11 cellular contexts compared by ENCODE assay signal in the genomic region with DNA sequence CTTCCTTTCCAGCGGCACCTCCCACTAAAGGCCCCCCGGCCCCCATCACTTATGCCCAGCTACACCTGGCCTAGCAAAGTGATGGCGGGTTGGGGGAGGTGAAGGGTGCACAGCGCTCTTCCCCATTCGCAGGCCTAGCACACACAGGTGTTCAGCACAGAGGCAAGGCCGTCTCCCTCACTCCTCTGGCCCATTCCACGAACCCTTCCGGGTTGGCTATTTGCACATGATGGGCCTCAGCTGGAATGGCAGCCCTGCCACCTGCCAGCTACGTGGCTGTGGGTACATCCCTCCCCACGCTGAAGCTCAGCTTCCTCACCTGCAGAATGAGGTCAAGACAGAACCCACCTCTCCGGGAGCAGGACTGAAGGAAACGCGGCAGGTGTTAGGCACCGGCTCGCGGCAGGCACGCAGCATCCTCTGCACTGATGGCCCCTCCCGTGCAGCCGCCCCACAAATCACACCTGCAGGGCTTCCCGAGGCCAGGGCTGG. TPM values are rescaled to one million over a fixed set of nuclear protein-coding genes. Genes with fewer than 3 reads are reported as not detected.
DNase-seq lines count a peak whose midpoint lies in the region; ATAC-seq and TF ChIP-seq lines count a peak whose summit lies in the region.
"Had no signal": no experiment of that assay in that cellular context is flagged by ENCODE, and none has a peak within 500 bp of the region (broad histone marks: within the 10 kb centered on the region; RNA-seq: fewer than 3 reads in every experiment).

No MANE protein-coding gene starts in this region.

- TF ChIP-seq CTCF in MCF 10A (IDR thresholded peaks at IDR 0.05; ENCODE audit: unreplicated experiment) (no peak), breast epithelium (IDR thresholded peaks at IDR 0.05) (no peak), colonic mucosa (IDR thresholded peaks at IDR 0.05) (no peak), uterus (IDR thresholded peaks at IDR 0.05) (no peak)

- H3K36me3 ChIP-seq in breast epithelium (no peaks in the 10 kb centered on the region), colonic mucosa (no peaks in the 10 kb centered on the region), uterus (no peaks in the 10 kb centered on the region)
- H3K36me3 ChIP-seq: ovary had no signal

- H3K4me3 ChIP-seq in breast epithelium (no peak overlapping the region), colonic mucosa (no peak overlapping the region), uterus (no peak overlapping the region)
- H3K4me3 ChIP-seq: ovary had no signal

- POLR2A ChIA-PET in MCF 10A (lab: Yijun Ruan, JAX), result no interaction called here
- POLR2A ChIA-PET in activated naive CD8-positive, alpha-beta T cell treated with anti-CD3 and anti-CD28 coated beads, Interleukin-2, amount 10 ng/mL, durations not matched to agents 7 days and 5 days (lab: Charles Lee), result interaction anchor here (1.8 to 1.9 kb wide), 2 partner anchors 63 to 72 kb away, joined by 6 read pairs; partner anchors contain the start of gene NUP50

- H3K27ac ChIP-seq in breast epithelium, result peak overlapping the region in 1 of 2 donors; percentile 58
- H3K27ac ChIP-seq in colonic mucosa, result no peak overlapping the region
- no peak overlapping the region for H3K27ac ChIP-seq in uterus
- H3K27ac ChIP-seq: ovary had no signal

- ATAC-seq in HG03342 (IDR thresholded peaks at IDR 0.05; ENCODE audit: unreplicated experiment), result peak; percentile 13
- no peak for ATAC-seq in activated naive CD8-positive, alpha-beta T cell treated with anti-CD3 and anti-CD28 coated beads, Interleukin-2, amount 10 ng/mL, durations not matched to agents 7 days and 5 days (ENCODE audit: low read depth)

- DNase-seq in MCF 10A (ENCODE audit: unreplicated experiment) (no peak), breast epithelium (ENCODE audit: low spot score in 2 of 2) (no peak), colonic mucosa (no peak), NCI-H226 (no peak), uterus (no peak), NCI-H446 (lab: John Stamatoyannopoulos, UW) (no peak)
- DNase-seq in activated naive CD8-positive, alpha-beta T cell treated with anti-CD3 and anti-CD28 coated beads, Interleukin-2, amount 10 ng/mL, durations not matched to agents 7 days and 5 days, result no peak
- DNase-seq: ovary; stimulated activated CD4-positive, alpha-beta T cell treated with anti-CD3 and anti-CD28 coated beads, Interleukin-4, amount 100 ng/mL, for 4 hours had no signal

- peaks cover 0 to 3% of the 10 kb centered on the region in 2 donors for H3K4me1 ChIP-seq in breast epithelium
- H3K4me1 ChIP-seq in colonic mucosa, result no peaks in the 10 kb centered on the region
- H3K4me1 ChIP-seq in uterus, result no peaks in the 10 kb centered on the region

- peaks cover 5% of the 10 kb centered on the region for H3K4me1 Mint-ChIP-seq in MCF 10A (ENCODE audit: insufficient read depth, unreplicated experiment)
- peaks cover 24% of the 10 kb centered on the region for H3K4me1 Mint-ChIP-seq in activated naive CD8-positive, alpha-beta T cell treated with anti-CD3 and anti-CD28 coated beads, Interleukin-2, amount 10 ng/mL, durations not matched to agents 7 days and 5 days

- H3K27me3 Mint-ChIP-seq in MCF 10A (ENCODE audit: insufficient read depth, unreplicated experiment), result no peaks in the 10 kb centered on the region
- no peaks in the 10 kb centered on the region for H3K27me3 Mint-ChIP-seq in activated naive CD8-positive, alpha-beta T cell treated with anti-CD3 and anti-CD28 coated beads, Interleukin-2, amount 10 ng/mL, durations not matched to agents 7 days and 5 days

- peaks cover 6% of the 10 kb centered on the region for H3K36me3 Mint-ChIP-seq in MCF 10A (ENCODE audit: insufficient read depth, unreplicated experiment)
- no peaks in the 10 kb centered on the region for H3K36me3 Mint-ChIP-seq in activated naive CD8-positive, alpha-beta T cell treated with anti-CD3 and anti-CD28 coated beads, Interleukin-2, amount 10 ng/mL, durations not matched to agents 7 days and 5 days

- no peak overlapping the region for H3K4me3 Mint-ChIP-seq in MCF 10A (ENCODE audit: unreplicated experiment)
- H3K4me3 Mint-ChIP-seq in activated naive CD8-positive, alpha-beta T cell treated with anti-CD3 and anti-CD28 coated beads, Interleukin-2, amount 10 ng/mL, durations not matched to agents 7 days and 5 days, result peak overlapping the region; percentile 61

- BruUV-seq in MCF 10A (replicated peaks; lab: Mats Ljungman, UMichigan), result no TSS peak

- intact Hi-C loops in MCF 10A (cut with micrococcal nuclease) (no loop called here), breast epithelium (cut with DNase I; ENCODE audit: low total_unique reads) (loop anchor here (10.0 kb wide), 1 partner anchor 71 kb away; the partner anchor contains the start of gene NUP50), colonic mucosa (cut with DNase I) (no loop called here), uterus (cut with DNase I; ENCODE audit: low total_unique reads) (no loop called here)

- H3K27me3 ChIP-seq in breast epithelium (no peaks in the 10 kb centered on the region), colonic mucosa (no peaks in the 10 kb centered on the region), uterus (no peaks in the 10 kb centered on the region)
- H3K27me3 ChIP-seq: ovary had no signal

- TF ChIP-seq POLR2A in breast epithelium (IDR thresholded peaks at IDR 0.05) (no peak), uterus (IDR thresholded peaks at IDR 0.05) (no peak)

- H3K9me3 ChIP-seq in breast epithelium (no peaks in the 10 kb centered on the region), colonic mucosa (no peaks in the 10 kb centered on the region), uterus (no peaks in the 10 kb centered on the region)
- H3K9me3 ChIP-seq: ovary had no signal

- no peaks in the 10 kb centered on the region for H3K9me3 Mint-ChIP-seq in MCF 10A (ENCODE audit: unreplicated experiment)
- no peaks in the 10 kb centered on the region for H3K9me3 Mint-ChIP-seq in activated naive CD8-positive, alpha-beta T cell treated with anti-CD3 and anti-CD28 coated beads, Interleukin-2, amount 10 ng/mL, durations not matched to agents 7 days and 5 days

- CTCF ChIA-PET in MCF 10A (lab: Yijun Ruan, JAX), result interaction anchor here (1.2 kb wide), 1 partner anchor 25 kb away, joined by 3 read pairs; no protein-coding TSS in a partner anchor

- no peak overlapping the region for H3K9ac ChIP-seq in colonic mucosa (ENCODE audit: low read depth in 2 of 2, low read length in 2 of 2)

- peak overlapping the region; percentile 59 for H3K27ac Mint-ChIP-seq in MCF 10A (ENCODE audit: low read depth, unreplicated experiment)
- H3K27ac Mint-ChIP-seq in activated naive CD8-positive, alpha-beta T cell treated with anti-CD3 and anti-CD28 coated beads, Interleukin-2, amount 10 ng/mL, durations not matched to agents 7 days and 5 days, result peak overlapping the region; percentile 75

RNA-seq across cellular contexts. Expression of gene KIAA0930, which starts 4.8 kb away (rescaled TPM):
- total RNA-seq in MCF 10A (2022) (61.9 and 63.4 TPM in 2 replicates), breast epithelium (10 to 100 TPM; 29.4 to 45.3 (median 35.1) TPM), colonic mucosa (10 to 100 TPM; 38.5 to 44.8 TPM), uterus (10 to 100 TPM in 3 of 4 donors, 1 to 10 TPM in 1; 9.4 to 31.8 (median 19.6) TPM)
- total RNA-seq in activated naive CD8-positive, alpha-beta T cell treated with anti-CD3 and anti-CD28 coated beads, Interleukin-2, amount 10 ng/mL, durations not matched to agents 7 days and 5 days, result 10 to 100 TPM; 38.0 to 41.9 TPM

RNA-seq across cellular contexts. Expression of gene UPK3A, which starts 48.9 kb away (rescaled TPM):
- total RNA-seq in MCF 10A (2022) (not detected in 2 replicates), breast epithelium (not detected), colonic mucosa (1 to 10 TPM in 1 of 2 donors, under 1 TPM in 1; 0.32 to 3.6 TPM), uterus (not detected)
- not detected for total RNA-seq in activated naive CD8-positive, alpha-beta T cell treated with anti-CD3 and anti-CD28 coated beads, Interleukin-2, amount 10 ng/mL, durations not matched to agents 7 days and 5 days
- total RNA-seq: ovary, RPMI7951 had no signal
